ENCODE assay signal across 29 cellular contexts in the genomic region with DNA sequence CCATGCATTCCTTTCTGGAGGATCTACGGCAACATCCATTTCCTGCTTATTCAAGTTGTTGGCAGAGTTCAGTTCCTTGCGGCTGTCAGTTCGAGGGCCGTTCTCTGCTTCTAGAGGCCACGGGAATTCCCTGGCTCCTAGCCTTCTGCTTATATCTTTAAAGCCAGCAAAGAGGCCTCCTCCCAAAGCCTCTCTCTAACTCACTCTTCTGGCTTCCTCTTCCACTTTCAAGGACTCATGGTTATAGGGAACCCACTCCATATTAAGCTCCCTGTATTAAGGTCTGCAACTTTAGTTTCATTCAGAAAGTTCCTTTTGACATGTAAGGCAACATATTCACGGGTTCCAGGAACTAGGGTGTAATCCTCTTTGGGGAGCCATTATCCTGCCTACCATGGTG.
"Had no signal": no experiment of that assay in that cellular context is flagged by ENCODE, and none has a peak within 500 bp of the region (broad histone marks: within the 10 kb centered on the region; RNA-seq: fewer than 3 reads in every experiment).

No MANE protein-coding gene starts in this region.

- ATAC-seq: activated CD4-positive, CD25-positive, alpha-beta regulatory T cell treated with anti-CD3 and anti-CD28 coated beads, Interleukin-2, amount 50 U/mL, for 24 hours; body of pancreas; effector memory CD8-positive, alpha-beta T cell; heart left ventricle; left lobe of liver; stimulated activated naive CD8-positive, alpha-beta T cell treated with anti-CD3 and anti-CD28 coated beads, Interleukin-15, Interleukin-2, amounts not matched to agents 100 U/mL and 50 U/mL, for 24 hours had no signal

- H3K4me1 ChIP-seq: adrenal gland, body of pancreas, heart left ventricle, right lobe of liver had no signal

- H3K9me3 ChIP-seq: adrenal gland, body of pancreas, heart left ventricle, lower lobe of right lung, right lobe of liver, thoracic aorta, upper lobe of left lung had no signal

- DNase-seq: activated CD4-positive, alpha-beta T cell treated with anti-CD3 and anti-CD28 coated beads for 48 hours; activated CD4-positive, alpha-beta T cell treated with anti-CD3 and anti-CD28 coated beads, Interleukin-2, amount 50 U/mL, for 48 hours; activated CD8-positive, alpha-beta memory T cell treated with anti-CD3 and anti-CD28 coated beads for 24 hours; activated effector memory CD4-positive, alpha-beta T cell treated with Interleukin-2 at 50 U/mL for 16 hours; activated naive CD4-positive, alpha-beta T cell treated with anti-CD3 and anti-CD28 coated beads for 36 hours; activated naive CD8-positive, alpha-beta T cell treated with anti-CD3 and anti-CD28 coated beads for 36 hours; adrenal gland; aorta; body of pancreas; dorsolateral prefrontal cortex; effector memory CD8-positive, alpha-beta T cell; erythroblast; foreskin fibroblast; heart left ventricle; hypothalamus; kidney glomerular epithelial cell; lower lobe of right lung; posterior cingulate gyrus; right lobe of liver; stimulated activated CD4-positive, alpha-beta T cell treated with anti-CD3 and anti-CD28 coated beads, Interleukin-2, amount 100 ng/mL, for 48 hours; stimulated activated naive CD8-positive, alpha-beta T cell treated with anti-CD3 and anti-CD28 coated beads, Interleukin-15, Interleukin-2, amounts not matched to agents 100 U/mL and 50 U/mL, for 24 hours; upper lobe of left lung had no signal

- H3K36me3 ChIP-seq: adrenal gland, heart left ventricle, lower lobe of right lung, right lobe of liver, thoracic aorta, upper lobe of left lung had no signal

- H3K9me3 Mint-ChIP-seq: activated naive CD4-positive, alpha-beta T cell treated with anti-CD3 and anti-CD28 coated beads for 36 hours; activated naive CD8-positive, alpha-beta T cell treated with anti-CD3 and anti-CD28 coated beads for 36 hours; effector memory CD8-positive, alpha-beta T cell; nephron had no signal

- H3K36me3 Mint-ChIP-seq: activated naive CD8-positive, alpha-beta T cell treated with anti-CD3 and anti-CD28 coated beads for 36 hours had no signal

- H3K4me3 Mint-ChIP-seq: activated naive CD4-positive, alpha-beta T cell treated with anti-CD3 and anti-CD28 coated beads for 36 hours; activated naive CD8-positive, alpha-beta T cell treated with anti-CD3 and anti-CD28 coated beads for 36 hours; effector memory CD8-positive, alpha-beta T cell; nephron had no signal

- H3K27me3 ChIP-seq: adrenal gland, body of pancreas, heart left ventricle, right lobe of liver, upper lobe of left lung had no signal

- H3K27me3 Mint-ChIP-seq: activated naive CD8-positive, alpha-beta T cell treated with anti-CD3 and anti-CD28 coated beads for 36 hours had no signal

- FAIRE-seq: TTC549 had no signal

- H3K4me1 Mint-ChIP-seq: activated naive CD8-positive, alpha-beta T cell treated with anti-CD3 and anti-CD28 coated beads for 36 hours had no signal

- H3K27ac ChIP-seq: adrenal gland, body of pancreas, coronary artery, dorsolateral prefrontal cortex, heart left ventricle, lower lobe of right lung, right lobe of liver, thoracic aorta, upper lobe of left lung, VCaP had no signal

- H3K4me3 ChIP-seq: adrenal gland, body of pancreas, coronary artery, dorsolateral prefrontal cortex, heart left ventricle, lower lobe of right lung, right lobe of liver, thoracic aorta, upper lobe of left lung had no signal

- H3K27ac Mint-ChIP-seq: activated naive CD4-positive, alpha-beta T cell treated with anti-CD3 and anti-CD28 coated beads for 36 hours; activated naive CD8-positive, alpha-beta T cell treated with anti-CD3 and anti-CD28 coated beads for 36 hours; effector memory CD8-positive, alpha-beta T cell; nephron had no signal
